ENCODE assay signal across 6 cellular contexts in genomic region chr9:133283255-133284032, GRCh38. TPM values are rescaled to one million over a fixed set of nuclear protein-coding genes. Genes with fewer than 3 reads are reported as not detected.
"Had no signal": no experiment of that assay in that cellular context is flagged by ENCODE, and none has a peak within 500 bp of the region (broad histone marks: within the 10 kb centered on the region; RNA-seq: fewer than 3 reads in every experiment).

No MANE protein-coding gene starts in this region.

RNA-seq across cellular contexts. Expression of gene ABO, which starts 8.4 kb away (rescaled TPM):
- total RNA-seq: activated B cell treated with CpG ODN at 0.5 μM for 24 hours; activated naive CD4-positive, alpha-beta T cell treated with anti-CD3 and anti-CD28 coated beads for 36 hours; activated T-helper 17 cell treated with anti-CD3 and anti-CD28 coated beads, Interleukin-2, amount 50 U/mL, for 72 hours; astrocyte; NCI-H460; SJSA1 had no signal
